8 cellular contexts compared by ENCODE assay signal in the genomic region with DNA sequence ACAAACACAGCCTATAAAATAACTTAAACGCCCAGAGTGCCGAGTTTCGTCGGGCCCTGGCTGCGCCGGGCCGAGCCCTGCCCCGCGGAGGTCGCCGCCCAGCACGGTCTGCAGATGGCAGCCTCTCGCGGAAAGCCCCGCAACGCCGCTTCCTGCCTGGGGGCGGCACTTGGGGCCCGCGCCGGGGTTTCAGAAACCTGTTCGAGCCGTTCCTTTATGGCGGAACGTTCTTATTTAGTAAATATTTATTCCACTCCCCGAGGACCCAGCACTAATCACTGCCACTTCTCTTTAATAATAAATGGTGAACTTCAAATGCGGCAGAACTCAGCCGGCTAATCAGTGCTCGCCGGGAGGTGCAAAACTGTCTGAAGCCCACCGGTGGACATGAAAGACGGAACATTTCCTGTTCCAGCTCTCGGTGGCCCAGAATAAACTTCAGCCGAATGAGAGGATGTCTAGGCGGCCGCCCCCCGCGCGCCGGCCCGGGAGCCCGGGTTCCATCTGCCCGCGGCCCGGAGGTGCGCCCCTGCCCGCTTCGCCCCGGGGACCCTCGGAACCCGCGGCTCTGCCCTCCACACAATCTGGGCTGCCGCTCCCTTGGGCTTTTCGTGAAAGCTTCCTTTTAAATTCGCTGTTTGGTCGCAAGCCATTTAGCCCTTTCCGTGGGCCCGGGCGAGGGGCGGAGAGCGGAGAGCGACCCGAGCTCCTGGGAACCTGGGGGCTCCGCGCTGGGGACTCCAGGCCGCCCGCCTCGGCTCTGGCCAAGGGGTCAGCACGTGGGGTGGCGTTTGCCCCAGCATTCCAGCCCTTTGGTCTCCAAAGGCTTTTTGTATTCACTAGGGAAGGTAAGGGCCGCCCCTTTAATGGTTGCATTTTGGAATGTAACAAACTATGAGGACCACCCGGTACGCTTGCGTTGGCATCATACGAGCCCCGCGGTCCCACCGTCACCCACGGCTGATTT.
DNase-seq lines count a peak whose midpoint lies in the region; ATAC-seq, FAIRE-seq and TF ChIP-seq lines count a peak whose summit lies in the region.

No MANE protein-coding gene starts in this region.

- H3K4me3 ChIP-seq in DND-41 (ENCODE audit: low read depth in 1 of 2, low read length in 2 of 2), result no peak overlapping the region
- H3K4me3 ChIP-seq in astrocyte (ENCODE audit: insufficient read depth, low read depth, low read length), result peak overlapping the region; percentile 70
- H3K4me3 ChIP-seq in iPS DF 6.9 (ENCODE audit: low read length), result peak overlapping the region; percentile 42; the same call in 1 of the 2 replicates
- H3K4me3 ChIP-seq in skeletal muscle satellite cell (ENCODE audit: low read length), result peak overlapping the region; percentile 72

- H3K4me3 Mint-ChIP-seq in astrocyte (ENCODE audit: unreplicated experiment), result peak overlapping the region; percentile 87

- H4K20me1 ChIP-seq in DND-41 (ENCODE audit: insufficient read depth, low read length) (no peaks in the 10 kb centered on the region), astrocyte (ENCODE audit: insufficient read depth, low read length) (no peaks in the 10 kb centered on the region)

- H3K36me3 Mint-ChIP-seq in astrocyte (ENCODE audit: low read depth, unreplicated experiment), result no peaks in the 10 kb centered on the region

- H3K4me1 Mint-ChIP-seq in astrocyte (ENCODE audit: low read depth, unreplicated experiment), result peaks cover 3% of the 10 kb centered on the region

- no peaks in the 10 kb centered on the region for H3K9me3 Mint-ChIP-seq in astrocyte (ENCODE audit: unreplicated experiment)

- ATAC-seq in DND-41 (ENCODE audit: insufficient read depth, low read depth), result peak; percentile 72; the same call in 2 of the 3 replicates
- ATAC-seq in GM21515 (IDR thresholded peaks at IDR 0.05; ENCODE audit: unreplicated experiment), result peak; percentile 87

- H3K9ac ChIP-seq in DND-41 (ENCODE audit: low read depth, low read length) (no peak overlapping the region), astrocyte (ENCODE audit: low read length) (peak overlapping the region; percentile 71), skeletal muscle satellite cell (ENCODE audit: low read depth, low read length) (peak overlapping the region; percentile 67)

- H3K4me2 ChIP-seq in DND-41 (ENCODE audit: insufficient read depth, low read length) (no peak overlapping the region), astrocyte (ENCODE audit: low read length) (peak overlapping the region; percentile 93), skeletal muscle satellite cell (ENCODE audit: low read length) (peak overlapping the region; percentile 96)

- no peaks in the 10 kb centered on the region for H3K4me1 ChIP-seq in DND-41 (ENCODE audit: insufficient read depth, low read length)
- H3K4me1 ChIP-seq in astrocyte (ENCODE audit: insufficient read depth, low read length), result peaks cover 8% of the 10 kb centered on the region
- no peaks in the 10 kb centered on the region for H3K4me1 ChIP-seq in iPS DF 6.9 (ENCODE audit: control insufficient read depth, insufficient read depth, low read length)
- H3K4me1 ChIP-seq in skeletal muscle satellite cell (ENCODE audit: control insufficient read depth, insufficient read depth, low read length), result peaks cover 7% of the 10 kb centered on the region

- peak; percentile 14 for TF ChIP-seq CTCF in DND-41 (IDR thresholded peaks at IDR 0.05; ENCODE audit: borderline replicate concordance, extremely low read depth, low read length, poor library complexity, severe bottlenecking)
- peak; percentile 17 for TF ChIP-seq CTCF in astrocyte (IDR thresholded peaks at IDR 0.05; ENCODE audit: insufficient read depth, low read depth, low read length)

- peaks cover 3% of the 10 kb centered on the region for H3K27me3 Mint-ChIP-seq in astrocyte (ENCODE audit: low read depth, unreplicated experiment)

- H3K79me2 ChIP-seq in DND-41 (ENCODE audit: insufficient read depth, low read length) (no peaks in the 10 kb centered on the region), astrocyte (ENCODE audit: insufficient read depth, low read length) (no peaks in the 10 kb centered on the region)

- H3K27me3 ChIP-seq in DND-41 (ENCODE audit: insufficient read depth, low read length, poor library complexity), result peaks cover 15% of the 10 kb centered on the region
- peaks cover 6% of the 10 kb centered on the region for H3K27me3 ChIP-seq in astrocyte (ENCODE audit: insufficient read depth, low read length)
- no peaks in the 10 kb centered on the region for H3K27me3 ChIP-seq in iPS DF 6.9 (ENCODE audit: control insufficient read depth, insufficient read depth, low read length)
- H3K27me3 ChIP-seq in skeletal muscle satellite cell (ENCODE audit: control insufficient read depth, insufficient read depth, low read length), result peaks cover 31% of the 10 kb centered on the region

- no peak for FAIRE-seq in astrocyte (lab: Jason Lieb, UNC)

- no peaks in the 10 kb centered on the region for H3K9me3 ChIP-seq in DND-41 (ENCODE audit: insufficient read depth, low read length, severe bottlenecking)
- no peaks in the 10 kb centered on the region for H3K9me3 ChIP-seq in astrocyte (ENCODE audit: insufficient read depth, low read depth, low read length)
- H3K9me3 ChIP-seq in iPS DF 6.9 (ENCODE audit: control insufficient read depth, insufficient read depth, low read length), result no peaks in the 10 kb centered on the region
- H3K9me3 ChIP-seq in skeletal muscle satellite cell (replicated peaks; ENCODE audit: low read length), result no peaks in the 10 kb centered on the region

- DNase-seq in DND-41, result peak; percentile 10
- DNase-seq in HuH-7 (ENCODE audit: low spot score), result peak; percentile 54
- DNase-seq in T follicular helper cell (ENCODE audit: low read depth), result peak; percentile 25
- DNase-seq in astrocyte (ENCODE audit: low read depth), result peak; percentile 16
- no peak for DNase-seq in iPS DF 6.9 (ENCODE audit: low read depth, low spot score)
- DNase-seq in mucosa of gallbladder (ENCODE audit: low spot score), result no peak

- H2AFZ ChIP-seq in DND-41 (ENCODE audit: low read depth, low read length), result no peak overlapping the region
- peak overlapping the region; percentile 87 for H2AFZ ChIP-seq in astrocyte (ENCODE audit: low read depth, low read length)

- no CpG with 5 or more reads among the region's 79 CpGs for WGBS in iPS DF 6.9 (ENCODE audit: insufficient coverage, insufficient read length)

- peak overlapping the region; percentile 45 for H3K27ac Mint-ChIP-seq in astrocyte (ENCODE audit: unreplicated experiment)

- no peaks in the 10 kb centered on the region for H3K36me3 ChIP-seq in DND-41 (ENCODE audit: insufficient read depth, low read length)
- H3K36me3 ChIP-seq in astrocyte (ENCODE audit: insufficient read depth, low read length), result no peaks in the 10 kb centered on the region
- H3K36me3 ChIP-seq in iPS DF 6.9 (ENCODE audit: control insufficient read depth, insufficient read depth, low read length), result no peaks in the 10 kb centered on the region
- no peaks in the 10 kb centered on the region for H3K36me3 ChIP-seq in skeletal muscle satellite cell (ENCODE audit: insufficient read depth, low read length)

- H3K27ac ChIP-seq in DND-41 (ENCODE audit: low read length), result no peak overlapping the region
- H3K27ac ChIP-seq in astrocyte (ENCODE audit: low read depth, low read length), result no peak overlapping the region
- H3K27ac ChIP-seq in iPS DF 6.9 (ENCODE audit: low read length), result no peak overlapping the region

Comparison
In these comparisons a context has a peak if more than half of its experiments do, and no peak if none do; other contexts are left out.
1. DNase-seq: peak in DND-41 (single experiment), HuH-7 (single experiment), T follicular helper cell (single experiment) and astrocyte (single experiment); none in iPS DF 6.9 (single experiment) and mucosa of gallbladder (single experiment).
2. H3K4me3 ChIP-seq: peak in astrocyte (single experiment), iPS DF 6.9 (single experiment) and skeletal muscle satellite cell (single experiment); none in DND-41 (0 of 2).